Comparison of ENCODE assay signal across 9 cellular contexts in genomic region chr21:40049031-40049958, GRCh38.
A peak's percentile ranks its signal among the peaks of the same experiment; 100 is the strongest.
DNase-seq lines count a peak whose midpoint lies in the region; ATAC-seq and TF ChIP-seq lines count a peak whose summit lies in the region.
"Had no signal": no experiment of that assay in that cellular context is flagged by ENCODE, and none has a peak within 500 bp of the region (broad histone marks: within the 10 kb centered on the region; RNA-seq: fewer than 3 reads in every experiment).

No MANE protein-coding gene starts in this region.

- no peak overlapping the region for H3K4me3 Mint-ChIP-seq in nephron progenitor cell

- TF ChIP-seq CTCF in VCaP (conservative IDR thresholded peaks at IDR 0.05) = no peak
- TF ChIP-seq CTCF in nephron progenitor cell (IDR thresholded peaks at IDR 0.05) = no peak

- ATAC-seq in GM19395 (IDR thresholded peaks at IDR 0.05; ENCODE audit: unreplicated experiment) (no peak), GM18870 (IDR thresholded peaks at IDR 0.05; ENCODE audit: unreplicated experiment) (no peak)

- H3K36me3 Mint-ChIP-seq in nephron progenitor cell (ENCODE audit: low read depth) = no peaks in the 10 kb centered on the region

- DNase-seq in DMS79 (lab: John Stamatoyannopoulos, UW) (peak; percentile 51), NCI-H1436 treated with DMSO at 0.1 percent for 48 hours (lab: John Stamatoyannopoulos, UW) (peak; percentile 62), medulla oblongata (ENCODE audit: extremely low spot score) (peak; percentile 27), nephron progenitor cell (no peak), SIG-M5 (lab: John Stamatoyannopoulos, UW) (no peak)
- DNase-seq: Caco-2 had no signal

- no peaks in the 10 kb centered on the region for H3K9me3 Mint-ChIP-seq in nephron progenitor cell

- peak overlapping the region; percentile 95 for H3K27ac ChIP-seq in VCaP

- peaks cover 15% of the 10 kb centered on the region for H3K4me1 Mint-ChIP-seq in nephron progenitor cell

- H3K27me3 Mint-ChIP-seq in nephron progenitor cell (ENCODE audit: low read depth, poor library complexity) = no peaks in the 10 kb centered on the region

- H3K27ac Mint-ChIP-seq in nephron progenitor cell = no peak overlapping the region

Comparison
In these comparisons a context has a peak if more than half of its experiments do, and no peak if none do; other contexts are left out.
1. DNase-seq: peak in DMS79 (single experiment), NCI-H1436 treated with DMSO at 0.1 percent for 48 hours (single experiment) and medulla oblongata (single experiment); none in nephron progenitor cell (single experiment) and SIG-M5 (single experiment).